Comparison of ENCODE assay signal across 12 cellular contexts in genomic region chr2:71702071-71702970, GRCh38.
"Had no signal": no experiment of that assay in that cellular context is flagged by ENCODE, and none has a peak within 500 bp of the region (broad histone marks: within the 10 kb centered on the region; RNA-seq: fewer than 3 reads in every experiment).

No MANE protein-coding gene starts in this region.

- H3K9me3 ChIP-seq: right lobe of liver, uterus had no signal

- DNase-seq: activated CD4-positive, alpha-beta memory T cell treated with anti-CD3 and anti-CD28 coated beads, Interleukin-2, amount 10 ng/mL, durations not matched to agents 7 days and 5 days; activated naive CD4-positive, alpha-beta T cell; activated T-cell treated with anti-CD3 and anti-CD28 coated beads, Interleukin-2, amount 50 U/mL, for 72 hours; effector memory CD4-positive, alpha-beta T cell; right lobe of liver; stimulated activated CD4-positive, alpha-beta T cell treated with anti-CD3 and anti-CD28 coated beads, Interleukin-2, amount 100 ng/mL, for 48 hours; stimulated activated naive CD4-positive, alpha-beta T cell treated with Interleukin-2 at 50 U/mL for 16 hours; T-cell; T1000; uterus had no signal

- H3K27me3 ChIP-seq: right lobe of liver, uterus had no signal

- ATAC-seq: activated T-cell treated with anti-CD3 and anti-CD28 coated beads, Interleukin-2, amount 50 U/mL, for 72 hours; right lobe of liver; T-cell had no signal

- H3K27ac ChIP-seq: right lobe of liver, SK-N-MC, uterus had no signal

- H3K4me3 ChIP-seq: lung, right lobe of liver, SK-N-MC, uterus had no signal

- H3K4me1 ChIP-seq: right lobe of liver, uterus had no signal

- H3K36me3 ChIP-seq: right lobe of liver, uterus had no signal
